8 cellular contexts compared by ENCODE assay signal in the genomic region with DNA sequence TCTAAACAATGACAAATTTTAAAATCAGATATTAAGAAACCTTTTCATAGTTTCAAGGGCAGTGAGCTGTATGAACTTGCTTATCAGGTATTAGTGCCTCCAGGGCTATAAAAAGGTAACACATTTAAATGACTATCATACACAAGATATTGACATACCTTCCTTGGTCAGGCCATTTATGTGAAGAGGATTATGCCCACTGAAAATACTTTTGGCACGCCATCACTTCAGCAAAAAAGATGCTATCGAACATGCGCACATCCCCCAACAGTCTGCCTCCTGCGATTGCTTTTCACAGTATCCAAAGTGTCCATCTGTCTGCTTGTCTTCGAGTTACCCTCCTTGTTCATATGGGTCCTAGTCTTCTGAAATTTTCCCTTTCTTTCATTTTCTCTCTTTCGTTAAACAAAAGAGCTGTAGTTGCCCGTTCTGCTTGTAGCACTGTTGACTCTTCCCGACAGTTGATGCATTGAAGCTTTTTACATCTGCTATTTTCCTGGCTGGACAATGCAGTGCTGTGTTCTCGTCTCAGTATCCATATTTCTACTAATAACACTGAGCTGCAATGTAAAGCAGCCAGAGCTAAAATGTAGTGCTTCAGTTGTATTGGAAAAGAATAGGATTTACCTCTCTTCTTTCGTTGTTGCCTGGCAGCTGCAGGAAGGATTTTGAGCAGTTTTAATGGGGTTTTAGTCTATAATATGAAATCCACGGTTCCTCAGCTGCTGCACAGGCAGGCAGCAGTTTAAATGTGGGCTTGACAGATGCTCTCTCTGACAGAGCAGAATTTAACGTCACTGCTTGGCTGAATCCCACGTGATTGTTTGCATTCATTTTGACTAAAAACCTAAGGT. TPM values are rescaled to one million over a fixed set of nuclear protein-coding genes. Genes with fewer than 3 reads are reported as not detected.
DNase-seq lines count a peak whose midpoint lies in the region; ATAC-seq and TF ChIP-seq lines count a peak whose summit lies in the region.

A gene with protein sequence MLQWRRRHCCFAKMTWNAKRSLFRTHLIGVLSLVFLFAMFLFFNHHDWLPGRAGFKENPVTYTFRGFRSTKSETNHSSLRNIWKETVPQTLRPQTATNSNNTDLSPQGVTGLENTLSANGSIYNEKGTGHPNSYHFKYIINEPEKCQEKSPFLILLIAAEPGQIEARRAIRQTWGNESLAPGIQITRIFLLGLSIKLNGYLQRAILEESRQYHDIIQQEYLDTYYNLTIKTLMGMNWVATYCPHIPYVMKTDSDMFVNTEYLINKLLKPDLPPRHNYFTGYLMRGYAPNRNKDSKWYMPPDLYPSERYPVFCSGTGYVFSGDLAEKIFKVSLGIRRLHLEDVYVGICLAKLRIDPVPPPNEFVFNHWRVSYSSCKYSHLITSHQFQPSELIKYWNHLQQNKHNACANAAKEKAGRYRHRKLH (minus strand): TSS at position 753 of the 854 bp plus-strand sequence. CDS start 5,051 bp downstream, outside the sequence.

- no peaks in the 10 kb centered on the region for H3K9me3 Mint-ChIP-seq in type B pancreatic cell

- peak within 1 kb of the TSS; percentile 83 for H3K4me3 Mint-ChIP-seq in type B pancreatic cell

- no peaks in the 10 kb centered on the region for H3K9me3 ChIP-seq in SJCRH30 (replicated peaks)
- no peaks in the 10 kb centered on the region for H3K9me3 ChIP-seq in duodenal mucosa (ENCODE audit: control insufficient read depth in 1 of 2, low read length in 2 of 2)

- ATAC-seq in HG02610 (IDR thresholded peaks at IDR 0.05; ENCODE audit: unreplicated experiment) (peak; percentile 55), HG03097 (IDR thresholded peaks at IDR 0.05; ENCODE audit: low FRiP score, unreplicated experiment) (no peak), GM19023 (IDR thresholded peaks at IDR 0.05; ENCODE audit: unreplicated experiment) (no peak)

- TF ChIP-seq CTCF in AG10803 (conservative IDR thresholded peaks at IDR 0.05; ENCODE audit: low read length) = no peak
- TF ChIP-seq CTCF in type B pancreatic cell (conservative IDR thresholded peaks at IDR 0.05) = no peak

- H3K27me3 ChIP-seq in SJCRH30 (no peaks in the 10 kb centered on the region), duodenal mucosa (ENCODE audit: control insufficient read depth in 1 of 2, insufficient read depth in 2 of 2, low read length in 2 of 2) (no peaks in the 10 kb centered on the region)

- peaks cover 35% of the 10 kb centered on the region for H3K4me1 Mint-ChIP-seq in type B pancreatic cell (ENCODE audit: unreplicated experiment)

- DNase-seq in AG10803 (ENCODE audit: low read depth) (peak; percentile 47), SJCRH30 (peak; percentile 58 to 78), midbrain (lab: John Stamatoyannopoulos, UW) (peak; percentile 73), type B pancreatic cell (ENCODE audit: extremely low spot score, unreplicated experiment) (no peak)

- H3K36me3 Mint-ChIP-seq in type B pancreatic cell = peaks cover 9% of the 10 kb centered on the region

- no peaks in the 10 kb centered on the region for H3K27me3 Mint-ChIP-seq in type B pancreatic cell

- H3K36me3 ChIP-seq in SJCRH30 = no peaks in the 10 kb centered on the region
- no peaks in the 10 kb centered on the region for H3K36me3 ChIP-seq in duodenal mucosa (ENCODE audit: control insufficient read depth in 1 of 2, insufficient read depth in 2 of 2, low read length in 2 of 2)

- peak within 1 kb of the TSS; percentile 72 for H3K27ac Mint-ChIP-seq in type B pancreatic cell

- peak within 1 kb of the TSS; percentile 66 for H3K4me3 ChIP-seq in AG10803 (ENCODE audit: low read length)
- H3K4me3 ChIP-seq in SJCRH30 = peak within 1 kb of the TSS; percentile 50
- peak within 1 kb of the TSS; percentile 63 to 64 for H3K4me3 ChIP-seq in duodenal mucosa (ENCODE audit: low read depth in 1 of 2, low read length in 2 of 2)

- peak within 1 kb of the TSS; percentile 24 to 38 for H3K9ac ChIP-seq in duodenal mucosa (ENCODE audit: low read depth in 1 of 2, low read length in 2 of 2)

- H3K4me1 ChIP-seq in SJCRH30 = peaks cover 3% of the 10 kb centered on the region; the same call in 1 of the 2 replicates
- peaks cover 12 to 48% of the 10 kb centered on the region in 2 donors for H3K4me1 ChIP-seq in duodenal mucosa (ENCODE audit: control insufficient read depth in 1 of 2, insufficient read depth in 2 of 2, low read length in 2 of 2)

- peak within 1 kb of the TSS; percentile 83 for H3K27ac ChIP-seq in SJCRH30
- peak within 1 kb of the TSS; percentile 48 for H3K27ac ChIP-seq in duodenal mucosa (ENCODE audit: low read depth, low read length)

RNA-seq across cellular contexts. Expression of the gene that starts here (rescaled TPM):
- 0.81 and 1.5 TPM in 2 replicates for total RNA-seq in SJCRH30 (2014; rRNA removed; shearing (Covaris generic))
- 3.2 and 3.6 TPM in 2 replicates for total RNA-seq in type B pancreatic cell (ENCODE audit: low replicate concordance)
